In genomic region chr17:7572338-7572587, GRCh38 we compare ENCODE assay signal across 8 cellular contexts. TPM values are rescaled to one million over a fixed set of nuclear protein-coding genes. Genes with fewer than 3 reads are reported as not detected.
DNase-seq lines count a peak whose midpoint lies in the region; TF ChIP-seq lines count a peak whose summit lies in the region.

No MANE protein-coding gene starts in this region.

- peaks cover 96% of the 10 kb centered on the region for H3K36me3 Mint-ChIP-seq in activated T-cell treated with anti-CD3 and anti-CD28 coated beads, Interleukin-2, amount 50 U/mL, for 24 hours (ENCODE audit: low read depth)

- H4K20me1 ChIP-seq in SK-N-SH (ENCODE audit: insufficient read depth), result peaks cover 42% of the 10 kb centered on the region

- POLR2A ChIA-PET in SK-N-SH (lab: Yijun Ruan, JAX), result interaction anchor here (0.9 to 4.3 kb wide), 2 partner anchors 12 to 96 kb away, joined by 3 to 37 read pairs; partner anchors contain the start of gene MPDU1

- H3K27me3 Mint-ChIP-seq in activated T-cell treated with anti-CD3 and anti-CD28 coated beads, Interleukin-2, amount 50 U/mL, for 24 hours, result no peaks in the 10 kb centered on the region

- 0% methylated on average over 3 of the region's 11 CpGs for WGBS in SK-N-SH (ENCODE audit: low lambda C conversion rate)

- H3K4me2 ChIP-seq in SK-N-SH, result peak overlapping the region; percentile 78

- H3K9me2 ChIP-seq in SK-N-SH, result no peaks in the 10 kb centered on the region

- H3K9me3 Mint-ChIP-seq in activated T-cell treated with anti-CD3 and anti-CD28 coated beads, Interleukin-2, amount 50 U/mL, for 24 hours, result no peaks in the 10 kb centered on the region

- H3K36me3 ChIP-seq in SK-N-SH (replicated peaks in 1 of 2; ENCODE audit: control insufficient read depth in 1 of 2, insufficient read depth in 2 of 2, low read length in 1 of 2), result peaks cover 58 to 65% of the 10 kb centered on the region in 2 experiments

- peak overlapping the region; percentile 56 to 61 for H3K4me3 ChIP-seq in SK-N-SH (ENCODE audit: low read depth in 2 of 2, low read length in 1 of 2)
- H3K4me3 ChIP-seq in fibroblast of the aortic adventitia (ENCODE audit: low read depth, low read length), result peak overlapping the region; percentile 67
- peak overlapping the region; percentile 18 to 98 (median 80) for H3K4me3 ChIP-seq in skin epidermis

- no peak overlapping the region for H2AFZ ChIP-seq in SK-N-SH (ENCODE audit: low read depth)

- peak overlapping the region; percentile 100 for H3K27ac Mint-ChIP-seq in activated T-cell treated with anti-CD3 and anti-CD28 coated beads, Interleukin-2, amount 50 U/mL, for 24 hours

- no peak for TF ChIP-seq EP300 in SK-N-SH (IDR thresholded peaks at IDR 0.05; ENCODE audit: borderline replicate concordance in 1 of 2, low read depth in 1 of 2, low read length in 1 of 2)

- H3K79me2 ChIP-seq in SK-N-SH (ENCODE audit: insufficient read depth), result peaks cover 70% of the 10 kb centered on the region

- peak overlapping the region; percentile 90 for H3K4me3 Mint-ChIP-seq in activated T-cell treated with anti-CD3 and anti-CD28 coated beads, Interleukin-2, amount 50 U/mL, for 24 hours

- peak overlapping the region; percentile 81 to 92 for H3K27ac ChIP-seq in SK-N-SH (ENCODE audit: low read depth in 2 of 2, low read length in 1 of 2)
- peak overlapping the region in 20 of 21 experiments; percentile 56 to 100 (median 88) for H3K27ac ChIP-seq in skin epidermis

- no peaks in the 10 kb centered on the region for H3K27me3 ChIP-seq in SK-N-SH (ENCODE audit: insufficient read depth)

- no peak for TF ChIP-seq RAD21 in SK-N-SH (IDR thresholded peaks at IDR 0.05; ENCODE audit: low read length)

- H3K9me3 ChIP-seq in SK-N-SH, result no peaks in the 10 kb centered on the region

- TF ChIP-seq CTCF in SK-N-SH (IDR thresholded peaks at IDR 0.05) (no peak), fibroblast of the aortic adventitia (IDR thresholded peaks at IDR 0.05; ENCODE audit: insufficient read depth, low read length) (no peak)

- H3K9ac ChIP-seq in SK-N-SH, result peak overlapping the region; percentile 67

- H3K4me1 Mint-ChIP-seq in activated T-cell treated with anti-CD3 and anti-CD28 coated beads, Interleukin-2, amount 50 U/mL, for 24 hours (ENCODE audit: low read depth), result peaks cover 60% of the 10 kb centered on the region

- H3K4me1 ChIP-seq in SK-N-SH (ENCODE audit: control insufficient read depth in 1 of 2, insufficient read depth in 2 of 2, low read depth in 1 of 2, low read length in 1 of 2), result peaks cover 16 to 33% of the 10 kb centered on the region in 2 experiments

- DNase-seq in activated T-cell treated with anti-CD3 and anti-CD28 coated beads, Interleukin-2, amount 50 U/mL, for 24 hours, result no peak
- no peak for DNase-seq in activated T-cell treated with anti-CD3 and anti-CD28 coated beads, Interleukin-2, amount 50 U/mL, for 48 hours
- DNase-seq in SK-N-SH (no peak), fibroblast of the aortic adventitia (ENCODE audit: low read depth) (no peak), Ammon's horn (ENCODE audit: low spot score) (no peak), dermis blood vessel endothelial cell (no peak)
- no peak for DNase-seq in activated effector memory CD4-positive, alpha-beta T cell treated with Interleukin-2 at 50 U/mL for 16 hours

- H3F3A ChIP-seq in SK-N-SH (replicated peaks; ENCODE audit: insufficient read depth), result peaks cover 61% of the 10 kb centered on the region

- CTCF ChIA-PET in SK-N-SH (lab: Yijun Ruan, JAX), result interaction anchor here (0.6 to 5.9 kb wide), 4 partner anchors 11 to 62 kb away, joined by 3 to 40 read pairs (median 3); partner anchors contain the start of genes MPDU1, SENP3 and SOX15

TF ChIP-seq in SK-N-SH, 30 proteins besides CTCF, POLR2A, EP300 and RAD21 (continues in another document):
- no peak; the same call in 1 of the 2 replicates for TF ChIP-seq REST (IDR thresholded peaks at IDR 0.05; ENCODE audit: low read depth, low read length)
- no peak for TF ChIP-seq FOXM1 (IDR thresholded peaks at IDR 0.05; ENCODE audit: low read depth)
- TF ChIP-seq YY1 (IDR thresholded peaks at IDR 0.05; ENCODE audit: low read depth), result peak; percentile 97
- no peak for TF ChIP-seq MEF2A (IDR thresholded peaks at IDR 0.05; ENCODE audit: borderline replicate concordance, low read depth)
- TF ChIP-seq EZH2phosphoT487 (IDR thresholded peaks at IDR 0.05; ENCODE audit: borderline replicate concordance, low read depth), result no peak
- peak; percentile 96 for TF ChIP-seq USF1 (IDR thresholded peaks at IDR 0.05; ENCODE audit: borderline replicate concordance, low read depth)
- peak; percentile 87 for TF ChIP-seq ELF1 (IDR thresholded peaks at IDR 0.05)
- no peak for TF ChIP-seq FOSL2 (IDR thresholded peaks at IDR 0.05; ENCODE audit: borderline replicate concordance, low read depth)
- TF ChIP-seq, protein P1, sequence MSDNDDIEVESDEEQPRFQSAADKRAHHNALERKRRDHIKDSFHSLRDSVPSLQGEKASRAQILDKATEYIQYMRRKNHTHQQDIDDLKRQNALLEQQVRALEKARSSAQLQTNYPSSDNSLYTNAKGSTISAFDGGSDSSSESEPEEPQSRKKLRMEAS (IDR thresholded peaks at IDR 0.05; ENCODE audit: low read depth), result peak; percentile 100
- no peak for TF ChIP-seq CHD2 (IDR thresholded peaks at IDR 0.05; ENCODE audit: low read length, partially characterized antibody)
- TF ChIP-seq POLR2AphosphoS5 (IDR thresholded peaks at IDR 0.05; ENCODE audit: low read depth, low read length), result no peak
- no peak for TF ChIP-seq RFX5 (IDR thresholded peaks at IDR 0.05; ENCODE audit: low read length)
- TF ChIP-seq TAF1 (IDR thresholded peaks at IDR 0.05; ENCODE audit: borderline replicate concordance, low read depth, low read length), result peak; percentile 24; the same call in 1 of the 2 replicates
- no peak for TF ChIP-seq TEAD4 (IDR thresholded peaks at IDR 0.05; ENCODE audit: borderline replicate concordance, insufficient read depth)
- TF ChIP-seq FOXJ3 (CRISPR knock-in tag; IDR thresholded peaks at IDR 0.05), result 0 out of 2 replicates have a peak, but pooled peaks have one; percentile 36
- TF ChIP-seq RCOR1 (IDR thresholded peaks at IDR 0.05; ENCODE audit: low read length), result peak; percentile 55; the same call in 1 of the 2 replicates

RNA-seq across cellular contexts. Expression of gene CD68, which starts 7.2 kb away (rescaled TPM):
- polyA plus RNA-seq in SK-N-SH (2012; rRNA removed), result 34.6 and 62.4 TPM in 2 replicates
- polyA plus RNA-seq in SK-N-SH (2012; cell fraction: cytosol; rRNA removed), result 22.0 and 35.5 TPM in 2 replicates
- 2.4 and 3.1 TPM in 2 replicates for polyA plus RNA-seq in SK-N-SH (2012; cell fraction: nucleus; rRNA removed)
- total RNA-seq in fibroblast of the aortic adventitia (ENCODE audit: low replicate concordance) (4.9 and 71.7 TPM in 2 replicates), dermis blood vessel endothelial cell (0.17 and 2.1 TPM in 2 replicates)

RNA-seq across cellular contexts. Expression of gene SENP3, which starts 10.5 kb away (rescaled TPM):
- 80.8 and 103 TPM in 2 replicates for polyA plus RNA-seq in SK-N-SH (2012; rRNA removed)
- 69.1 and 90.7 TPM in 2 replicates for polyA plus RNA-seq in SK-N-SH (2012; cell fraction: cytosol; rRNA removed)
- polyA plus RNA-seq in SK-N-SH (2012; cell fraction: nucleus; rRNA removed), result 84.6 and 106 TPM in 2 replicates
- total RNA-seq in fibroblast of the aortic adventitia (ENCODE audit: low replicate concordance), result 14.6 and 60.4 TPM in 2 replicates
- total RNA-seq in dermis blood vessel endothelial cell, result 79.8 and 89.3 TPM in 2 replicates

RNA-seq across cellular contexts. Expression of gene MPDU1, which starts 11.4 kb away (rescaled TPM):
- polyA plus RNA-seq in SK-N-SH (2012; rRNA removed), result 126 and 142 TPM in 2 replicates
- 85.1 and 108 TPM in 2 replicates for polyA plus RNA-seq in SK-N-SH (2012; cell fraction: cytosol; rRNA removed)
- polyA plus RNA-seq in SK-N-SH (2012; cell fraction: nucleus; rRNA removed), result 114 and 134 TPM in 2 replicates
- total RNA-seq in fibroblast of the aortic adventitia (ENCODE audit: low replicate concordance), result 32.3 and 127 TPM in 2 replicates
- total RNA-seq in dermis blood vessel endothelial cell, result 113 and 133 TPM in 2 replicates

RNA-seq across cellular contexts. Expression of gene TNFSF13, which starts 13.7 kb away (rescaled TPM):
- 1.0 and 2.1 TPM in 2 replicates for polyA plus RNA-seq in SK-N-SH (2012; rRNA removed)
- polyA plus RNA-seq in SK-N-SH (2012; cell fraction: cytosol; rRNA removed), result 1.4 TPM in 2 replicates
- polyA plus RNA-seq in SK-N-SH (2012; cell fraction: nucleus; rRNA removed), result 2.0 and 2.6 TPM in 2 replicates
- total RNA-seq in fibroblast of the aortic adventitia (ENCODE audit: low replicate concordance) (1.1 and 1.4 TPM in 2 replicates), dermis blood vessel endothelial cell (0.88 and 1.2 TPM in 2 replicates)

RNA-seq across cellular contexts. Expression of gene SOX15, which starts 17.6 kb away (rescaled TPM):
- 1.3 TPM in 2 replicates for polyA plus RNA-seq in SK-N-SH (2012; rRNA removed)
- 0.59 and 1.1 TPM in 2 replicates for polyA plus RNA-seq in SK-N-SH (2012; cell fraction: cytosol; rRNA removed)
- polyA plus RNA-seq in SK-N-SH (2012; cell fraction: nucleus; rRNA removed), result 1.6 and 1.7 TPM in 2 replicates
- total RNA-seq in fibroblast of the aortic adventitia (ENCODE audit: low replicate concordance), result 0.57 and 1.4 TPM in 2 replicates
- 0.14 and 0.17 TPM in 2 replicates for total RNA-seq in dermis blood vessel endothelial cell
